ENCODE assay signal across 1 cellular context in genomic region chr6:169253341-169253740, GRCh38.
TF ChIP-seq lines count a peak whose summit lies in the region.

No MANE protein-coding gene starts in this region.

TF ChIP-seq in SK-N-SH treated with all-trans-retinoic acid at 6 μM for 48 hours, 23 proteins besides CTCF, POLR2A, EP300 and RAD21 (continued from another document):
- no peak for TF ChIP-seq POU6F1 (CRISPR knock-in tag; IDR thresholded peaks at IDR 0.05; ENCODE audit: borderline replicate concordance, low read depth)
- no peak for TF ChIP-seq SNAI2 (CRISPR knock-in tag; IDR thresholded peaks at IDR 0.05)
- TF ChIP-seq GLIS3 (CRISPR knock-in tag; IDR thresholded peaks at IDR 0.05): no peak
- no peak for TF ChIP-seq ZFP3 (CRISPR knock-in tag; IDR thresholded peaks at IDR 0.05)
- no peak for TF ChIP-seq ZC3H10 (CRISPR knock-in tag; IDR thresholded peaks at IDR 0.05)
- TF ChIP-seq ZFP30 (CRISPR knock-in tag; IDR thresholded peaks at IDR 0.05): no peak
- TF ChIP-seq CSRNP3 (CRISPR knock-in tag; IDR thresholded peaks at IDR 0.05): no peak
- TF ChIP-seq ESRRG (CRISPR knock-in tag; IDR thresholded peaks at IDR 0.05): no peak
- TF ChIP-seq RARB (CRISPR knock-in tag; IDR thresholded peaks at IDR 0.05): no peak
